8 cellular contexts compared by ENCODE assay signal in the genomic region with DNA sequence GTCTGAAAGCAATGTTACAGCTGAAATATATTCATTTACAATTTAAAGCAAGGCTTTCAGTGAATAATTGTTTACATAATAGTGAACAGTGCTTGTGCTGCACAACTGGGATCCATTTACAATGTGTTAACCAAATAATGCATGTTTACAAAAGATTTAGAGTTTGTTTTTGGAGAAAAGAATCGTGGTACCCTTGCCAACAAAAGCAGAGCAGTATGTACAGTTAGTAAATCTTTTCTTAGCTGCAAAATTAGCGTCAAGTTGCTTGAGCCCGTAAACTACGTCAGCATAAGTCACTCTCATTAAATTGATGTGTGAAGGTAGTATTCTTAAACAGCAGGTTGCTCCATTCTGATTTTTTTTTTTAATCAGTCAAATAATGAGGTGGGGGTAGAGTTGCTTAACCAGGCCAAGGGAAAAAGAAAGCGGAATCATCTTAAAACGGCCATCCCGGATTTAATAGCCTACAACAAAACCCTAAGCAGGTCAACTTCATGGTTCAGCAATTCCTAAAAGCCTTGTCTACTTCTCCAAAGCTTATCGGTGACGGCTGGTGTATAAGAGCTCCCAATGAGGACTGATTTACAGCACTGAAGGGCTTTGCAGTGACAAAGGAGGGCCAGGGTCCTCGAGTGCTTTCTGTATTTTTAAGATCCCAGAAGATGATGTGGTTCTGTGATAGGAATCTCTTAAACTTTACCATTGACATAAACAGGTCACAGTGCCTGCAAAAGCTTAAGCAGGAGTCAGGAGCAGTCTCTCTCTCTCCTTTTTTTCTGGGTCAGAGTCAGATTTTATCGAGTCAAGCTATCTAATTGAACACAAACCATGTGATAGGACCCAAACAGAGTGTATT.
A peak's percentile ranks its signal among the peaks of the same experiment; 100 is the strongest.
DNase-seq lines count a peak whose midpoint lies in the region; TF ChIP-seq lines count a peak whose summit lies in the region.

No MANE protein-coding gene starts in this region.

- H3K4me2 ChIP-seq in osteoblast (ENCODE audit: insufficient read depth, low read length): peak overlapping the region; percentile 83

- H2AFZ ChIP-seq in osteoblast (ENCODE audit: low read length): peak overlapping the region; percentile 64

- H3K27ac ChIP-seq in ectodermal cell (ENCODE audit: insufficient read depth, low read depth, low read length, poor library complexity, severe bottlenecking) (peak overlapping the region; percentile 84), osteoblast (ENCODE audit: low read depth, low read length) (peak overlapping the region; percentile 91)

- WGBS in ectodermal cell, 2 experiments: 36 to 41% methylated on average over 11 of the region's 11 CpGs

- no peak for TF ChIP-seq CTCF in osteoblast (IDR thresholded peaks at IDR 0.05; ENCODE audit: extremely low read depth, low read depth, low read length)

- H3K4me1 ChIP-seq in ectodermal cell (ENCODE audit: control insufficient read depth, insufficient read depth, low read length): peaks cover 60% of the 10 kb centered on the region
- peaks cover 50% of the 10 kb centered on the region for H3K4me1 ChIP-seq in osteoblast (ENCODE audit: insufficient read depth, low read length)

- H3K27me3 ChIP-seq in ectodermal cell (ENCODE audit: control insufficient read depth, insufficient read depth, low read length, poor library complexity, severe bottlenecking) (no peaks in the 10 kb centered on the region), osteoblast (ENCODE audit: insufficient read depth, low read length) (no peaks in the 10 kb centered on the region)

- H4K20me1 ChIP-seq in osteoblast (ENCODE audit: insufficient read depth, low read length): no peaks in the 10 kb centered on the region

- no peaks in the 10 kb centered on the region for H3K79me2 ChIP-seq in osteoblast (ENCODE audit: insufficient read depth, low read length)

- H3K4me3 ChIP-seq in ectodermal cell (ENCODE audit: insufficient read depth, low read depth, low read length) (no peak overlapping the region), osteoblast (ENCODE audit: insufficient read depth, low read length) (peak overlapping the region; percentile 29)

- DNase-seq in ELF-1 (ENCODE audit: low read depth, low spot score): peak; percentile 24
- DNase-seq in NCI-H524 treated with DMSO at 0.1 percent for 48 hours (lab: John Stamatoyannopoulos, UW): peak; percentile 78
- DNase-seq in osteoblast (ENCODE audit: insufficient read length, low spot score, missing footprints): no peak
- DNase-seq in HuH-7 (ENCODE audit: low spot score): no peak
- DNase-seq in RPMI8226: no peak
- no peak for DNase-seq in GM19240 (ENCODE audit: insufficient read length, low spot score)
- DNase-seq in NAMALWA (ENCODE audit: low spot score): no peak

- H3K36me3 ChIP-seq in ectodermal cell (ENCODE audit: control insufficient read depth, insufficient read depth, low read length) (peaks cover 2% of the 10 kb centered on the region), osteoblast (ENCODE audit: insufficient read depth, low read length) (no peaks in the 10 kb centered on the region)

- H3K9me3 ChIP-seq in ectodermal cell (ENCODE audit: control insufficient read depth, low read length): peaks cover 4% of the 10 kb centered on the region
- no peaks in the 10 kb centered on the region for H3K9me3 ChIP-seq in osteoblast (ENCODE audit: low read depth, low read length)

Comparison
In these comparisons a context has a peak if more than half of its experiments do, and no peak if none do; other contexts are left out.
1. DNase-seq: peak in ELF-1 (single experiment) and NCI-H524 treated with DMSO at 0.1 percent for 48 hours (single experiment); none in osteoblast (single experiment), HuH-7 (single experiment), RPMI8226 (single experiment), GM19240 (single experiment) and NAMALWA (single experiment).